7 cellular contexts compared by ENCODE assay signal in genomic region chr1:20493839-20494608, GRCh38. TPM values are rescaled to one million over a fixed set of nuclear protein-coding genes. Genes with fewer than 3 reads are reported as not detected.
A peak's percentile ranks its signal among the peaks of the same experiment; 100 is the strongest.
DNase-seq lines count a peak whose midpoint lies in the region; ATAC-seq and TF ChIP-seq lines count a peak whose summit lies in the region.

No MANE protein-coding gene starts in this region.

- H3K36me3 ChIP-seq in left ventricle myocardium inferior: peaks cover 8% of the 10 kb centered on the region

- H3K9me3 ChIP-seq in left ventricle myocardium inferior (replicated peaks): no peaks in the 10 kb centered on the region

- intact Hi-C loops in left ventricle myocardium inferior (cut with micrococcal nuclease): loop anchor here (5.0 kb wide), 2 partner anchors 117 to 282 kb away; no protein-coding TSS in a partner anchor

- no peak for ATAC-seq in GM18520 (IDR thresholded peaks at IDR 0.05; ENCODE audit: unreplicated experiment)

- peak overlapping the region; percentile 73 for H3K27ac ChIP-seq in left ventricle myocardium inferior (replicated peaks)

- TF ChIP-seq CTCF in GM12875 (IDR thresholded peaks at IDR 0.05; ENCODE audit: borderline replicate concordance, insufficient read depth, low read depth, low read length) (peak; percentile 93), left ventricle myocardium inferior (IDR thresholded peaks at IDR 0.05; ENCODE audit: borderline replicate concordance) (peak; percentile 96)

- peaks cover 26% of the 10 kb centered on the region for H3K4me1 ChIP-seq in left ventricle myocardium inferior

- peaks cover 11% of the 10 kb centered on the region for H3K27me3 ChIP-seq in left ventricle myocardium inferior (ENCODE audit: low read depth)

- no peak overlapping the region for H3K4me3 ChIP-seq in GM12875 (ENCODE audit: low read depth, low read length)
- H3K4me3 ChIP-seq in left ventricle myocardium inferior: no peak overlapping the region

- peak; percentile 71 for DNase-seq in NCI-H146 (lab: John Stamatoyannopoulos, UW)
- peak; percentile 71 for DNase-seq in T follicular helper cell (ENCODE audit: low read depth)
- peak in 55 of 56 donors; percentile 27 to 91 (median 73) for DNase-seq in amygdala (lab: John Stamatoyannopoulos, UW)
- peak; percentile 86 for DNase-seq in left ventricle myocardium inferior
- DNase-seq in putamen (ENCODE audit: low spot score): peak; percentile 89

RNA-seq across cellular contexts. Expression of gene CAMK2N1, which starts 8.0 kb away (rescaled TPM):
- 7.9 TPM for total RNA-seq in left ventricle myocardium inferior

RNA-seq across cellular contexts. Expression of gene MUL1, which starts 13.9 kb away (rescaled TPM):
- total RNA-seq in left ventricle myocardium inferior: 45.0 TPM

RNA-seq across cellular contexts. Expression of gene FAM43B, which starts 58.3 kb away (rescaled TPM):
- total RNA-seq in left ventricle myocardium inferior: 1.9 TPM
